ENCODE assay signal across 1 cellular context in genomic region chr4:145097821-145098674, GRCh38.
TF ChIP-seq lines count a peak whose summit lies in the region.

ABCE1 (plus strand) TSS chr4:145098311; CDS start chr4:145104413, 6,102 bp downstream.
ANAPC10 (minus strand) TSS chr4:145098196; CDS start chr4:145096099, 2,097 bp downstream.

TF ChIP-seq in HepG2, 621 proteins besides CTCF, POLR2A, EP300 and RAD21 (continued from another document and continues in another):
- TF ChIP-seq ZNF280D (CRISPR knock-in tag; IDR thresholded peaks at IDR 0.05) (peak; percentile 51), ZNF253 (CRISPR knock-in tag; IDR thresholded peaks at IDR 0.05; ENCODE audit: borderline replicate concordance) (no peak; the same call in 1 of the 2 replicates), SOX13 (IDR thresholded peaks at IDR 0.05) (0 out of 2 replicates have a peak, but pooled peaks have one; percentile 41), SOX13 (CRISPR knock-in tag; conservative IDR thresholded peaks at IDR 0.05 in 1 of 2, IDR thresholded peaks at IDR 0.05 in 1 of 2) (no peak), ZNF614 (CRISPR knock-in tag; IDR thresholded peaks at IDR 0.05; ENCODE audit: borderline replicate concordance) (peak; percentile 70; the same call in 1 of the 2 replicates), ZNF337 (CRISPR knock-in tag; IDR thresholded peaks at IDR 0.05; ENCODE audit: borderline replicate concordance, low read depth) (0 out of 2 replicates have a peak, but pooled peaks have one; percentile 52), TCF7 (IDR thresholded peaks at IDR 0.05; ENCODE audit: low read depth) (no peak), ZNF83 (CRISPR knock-in tag; IDR thresholded peaks at IDR 0.05; ENCODE audit: borderline replicate concordance) (peak; percentile 41; the same call in 1 of the 2 replicates), KDM3A (CRISPR knock-in tag; IDR thresholded peaks at IDR 0.05; ENCODE audit: low read depth) (no peak; the same call in none of the 2 replicates), TP53 (CRISPR knock-in tag; conservative IDR thresholded peaks at IDR 0.05) (0 out of 2 replicates have a peak, but pooled peaks have one; percentile 57), NR3C1 (CRISPR knock-in tag; IDR thresholded peaks at IDR 0.05) (no peak), NCOA1 (CRISPR knock-in tag; IDR thresholded peaks at IDR 0.05) (peak; percentile 75; the same call in 1 of the 2 replicates), ZFAT (CRISPR knock-in tag; conservative IDR thresholded peaks at IDR 0.05) (no peak), CENPX (CRISPR knock-in tag; IDR thresholded peaks at IDR 0.05) (no peak), TEAD2 (CRISPR knock-in tag; IDR thresholded peaks at IDR 0.05) (no peak; the same call in 1 of the 2 replicates), ZNF136 (CRISPR knock-in tag; IDR thresholded peaks at IDR 0.05; ENCODE audit: low read depth) (no peak; the same call in 1 of the 2 replicates), PAX8 (CRISPR knock-in tag; IDR thresholded peaks at IDR 0.05; ENCODE audit: borderline replicate concordance) (peak; percentile 59; the same call in 1 of the 2 replicates), MED8 (CRISPR knock-in tag; IDR thresholded peaks at IDR 0.05; ENCODE audit: insufficient replicate concordance) (peak; percentile 73), MATR3 (CRISPR knock-in tag; IDR thresholded peaks at IDR 0.05) (no peak), MXI1 (IDR thresholded peaks at IDR 0.05; ENCODE audit: borderline replicate concordance, low read depth, low read length) (peak; percentile 96; the same call in 2 of the 3 replicates), SP5 (CRISPR knock-in tag; IDR thresholded peaks at IDR 0.05; ENCODE audit: borderline replicate concordance, low read depth) (no peak), HNF1B (CRISPR knock-in tag; IDR thresholded peaks at IDR 0.05) (peak; percentile 83), ZFX (CRISPR knock-in tag; IDR thresholded peaks at IDR 0.05; ENCODE audit: low read depth) (peak; percentile 96), FOXA1 (IDR thresholded peaks at IDR 0.05) (no peak), FOXA1 (CRISPR knock-in tag; IDR thresholded peaks at IDR 0.05) (no peak), SIN3A (IDR thresholded peaks at IDR 0.05; ENCODE audit: borderline replicate concordance, low read depth, low read length) (peak; percentile 78; the same call in 1 of the 2 replicates), DDIT3 (CRISPR knock-in tag; IDR thresholded peaks at IDR 0.05) (no peak), PRPF4 (IDR thresholded peaks at IDR 0.05; ENCODE audit: low read depth, low read length, poor library complexity, severe bottlenecking) (no peak), NR2F1 (CRISPR knock-in tag; IDR thresholded peaks at IDR 0.05) (no peak), MIER3 (CRISPR knock-in tag; IDR thresholded peaks at IDR 0.05; ENCODE audit: borderline replicate concordance) (peak; percentile 91), ZNF670 (CRISPR knock-in tag; IDR thresholded peaks at IDR 0.05; ENCODE audit: borderline replicate concordance) (no peak), ZNF879 (CRISPR knock-in tag; IDR thresholded peaks at IDR 0.05) (no peak), ZNF503 (CRISPR knock-in tag; IDR thresholded peaks at IDR 0.05) (no peak), ZNF616 (CRISPR knock-in tag; IDR thresholded peaks at IDR 0.05; ENCODE audit: low read depth) (peak; percentile 69; the same call in 1 of the 2 replicates), CENPBD1 (CRISPR knock-in tag; IDR thresholded peaks at IDR 0.05; ENCODE audit: borderline replicate concordance, low read depth) (no peak), FOXC1 (CRISPR knock-in tag; IDR thresholded peaks at IDR 0.05; ENCODE audit: borderline replicate concordance) (peak; percentile 86), SAP130 (CRISPR knock-in tag; IDR thresholded peaks at IDR 0.05; ENCODE audit: low read depth) (peak; percentile 97), ZNF12 (CRISPR knock-in tag; IDR thresholded peaks at IDR 0.05) (no peak), ZFP82 (CRISPR knock-in tag; IDR thresholded peaks at IDR 0.05; ENCODE audit: borderline replicate concordance) (no peak), ZC3H13 (CRISPR knock-in tag; IDR thresholded peaks at IDR 0.05) (peak; percentile 61), ZNF569 (CRISPR knock-in tag; IDR thresholded peaks at IDR 0.05; ENCODE audit: borderline replicate concordance) (no peak), MZF1 (CRISPR knock-in tag; IDR thresholded peaks at IDR 0.05; ENCODE audit: borderline replicate concordance) (0 out of 2 replicates have a peak, but pooled peaks have one; percentile 76), MYC (CRISPR knock-in tag; IDR thresholded peaks at IDR 0.05; ENCODE audit: borderline replicate concordance) (peak; percentile 100), FLYWCH1 (CRISPR knock-in tag; IDR thresholded peaks at IDR 0.05) (no peak), ZNF354B (CRISPR knock-in tag; IDR thresholded peaks at IDR 0.05) (no peak), ZNF552 (CRISPR knock-in tag; IDR thresholded peaks at IDR 0.05; ENCODE audit: borderline replicate concordance) (peak; percentile 54), ARID2 (CRISPR knock-in tag; IDR thresholded peaks at IDR 0.05; ENCODE audit: borderline replicate concordance) (no peak), FUBP1 (CRISPR knock-in tag; IDR thresholded peaks at IDR 0.05; ENCODE audit: borderline replicate concordance) (no peak), ETV5 (CRISPR knock-in tag; IDR thresholded peaks at IDR 0.05; ENCODE audit: borderline replicate concordance) (peak; percentile 49; the same call in 1 of the 2 replicates), ZFP36L2 (CRISPR knock-in tag; IDR thresholded peaks at IDR 0.05) (no peak), GTF3A (CRISPR knock-in tag; conservative IDR thresholded peaks at IDR 0.05) (peak; percentile 72; the same call in 1 of the 2 replicates), ZNF597 (CRISPR knock-in tag; IDR thresholded peaks at IDR 0.05) (no peak), ZNF207 (IDR thresholded peaks at IDR 0.05; ENCODE audit: borderline replicate concordance) (no peak), ZMYM4 (CRISPR knock-in tag; IDR thresholded peaks at IDR 0.05) (peak; percentile 99), PPARG (CRISPR knock-in tag; conservative IDR thresholded peaks at IDR 0.05) (peak; percentile 61; the same call in 1 of the 2 replicates), ZNF18 (CRISPR knock-in tag; IDR thresholded peaks at IDR 0.05; ENCODE audit: insufficient replicate concordance) (no peak), ZNF230 (CRISPR knock-in tag; IDR thresholded peaks at IDR 0.05) (peak; percentile 79), HNRNPH1 (optimal IDR thresholded peaks at IDR 0.05; ENCODE audit: low read depth, low read length) (no peak), ZNF225 (CRISPR knock-in tag; IDR thresholded peaks at IDR 0.05) (0 out of 2 replicates have a peak, but pooled peaks have one; percentile 67), POLR2G (IDR thresholded peaks at IDR 0.05; ENCODE audit: low read depth, low read length) (peak; percentile 94), ESRRA (CRISPR knock-in tag; IDR thresholded peaks at IDR 0.05; ENCODE audit: low read depth) (no peak), ZSCAN30 (CRISPR knock-in tag; IDR thresholded peaks at IDR 0.05) (peak; percentile 47; the same call in 1 of the 2 replicates), MAFF (IDR thresholded peaks at IDR 0.05; ENCODE audit: low read depth, low read length) (no peak)
